In the genomic region with DNA sequence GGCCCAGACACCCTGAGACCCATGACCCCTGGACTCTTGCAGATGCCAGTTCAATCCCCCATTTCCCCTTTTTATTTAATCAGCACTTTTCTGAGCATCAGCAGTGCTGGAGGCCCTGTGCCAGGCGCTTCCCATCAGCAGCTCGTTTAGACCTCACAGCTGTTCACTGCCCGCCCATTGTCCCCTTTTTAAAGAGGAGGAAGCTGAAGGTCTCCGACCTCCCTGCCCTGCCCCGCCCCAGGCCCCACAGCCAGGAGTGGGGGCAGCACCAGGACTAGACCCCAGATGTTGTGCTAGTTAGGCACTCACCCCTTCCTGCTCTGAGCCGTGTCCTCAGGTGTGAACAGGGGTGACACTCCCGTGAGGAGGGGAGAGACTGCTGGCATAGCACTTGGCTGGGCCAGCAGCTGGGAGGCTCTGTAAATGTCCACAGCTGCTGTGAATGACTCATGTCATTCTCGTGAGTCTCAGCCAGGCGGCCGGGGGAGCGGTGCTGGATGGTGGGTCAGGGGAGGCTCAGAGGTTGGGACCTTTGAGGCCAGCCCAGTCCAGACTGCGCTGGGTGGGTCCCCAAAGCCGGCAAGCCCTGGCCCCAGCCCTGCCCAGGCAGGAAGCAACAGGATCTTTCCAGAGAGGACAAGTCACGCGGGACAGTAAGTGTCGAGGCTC, we compare ENCODE assay signal across 10 cellular contexts. TPM values are rescaled to one million over a fixed set of nuclear protein-coding genes. Genes with fewer than 3 reads are reported as not detected.
DNase-seq lines count a peak whose midpoint lies in the region; ATAC-seq and TF ChIP-seq lines count a peak whose summit lies in the region.
"Had no signal": no experiment of that assay in that cellular context is flagged by ENCODE, and none has a peak within 500 bp of the region (broad histone marks: within the 10 kb centered on the region; RNA-seq: fewer than 3 reads in every experiment).

No MANE protein-coding gene starts in this region.

- H3K9ac ChIP-seq in smooth muscle cell (ENCODE audit: low read depth), result no peak overlapping the region

- 0 out of 2 replicates have a peak, but pooled peaks cover 3% of the 10 kb centered on the region for H3K27me3 ChIP-seq in GM23338 (ENCODE audit: insufficient read depth)
- peaks cover 4% of the 10 kb centered on the region for H3K27me3 ChIP-seq in left ventricle myocardium inferior (ENCODE audit: low read depth)
- H3K27me3 ChIP-seq in gastrocnemius medialis, result no peaks in the 10 kb centered on the region
- H3K27me3 ChIP-seq in breast epithelium, result no peaks in the 10 kb centered on the region
- no peaks in the 10 kb centered on the region for H3K27me3 ChIP-seq in smooth muscle cell (ENCODE audit: low read depth)

- peaks cover 2% of the 10 kb centered on the region; the same call in 2 of the 3 replicates for H3K4me1 Mint-ChIP-seq in GM23338

- H3K4me2 ChIP-seq in GM23338, result no peak overlapping the region
- no peak overlapping the region for H3K4me2 ChIP-seq in smooth muscle cell

- no peak overlapping the region for H3K4me3 Mint-ChIP-seq in GM23338

- WGBS in smooth muscle cell (ENCODE audit: low lambda C conversion rate), result 67% methylated on average over 16 of the region's 16 CpGs

- H3K79me2 ChIP-seq in GM23338 (replicated peaks; ENCODE audit: insufficient read depth) (no peaks in the 10 kb centered on the region), smooth muscle cell (ENCODE audit: low read depth) (no peaks in the 10 kb centered on the region)

- no peaks in the 10 kb centered on the region for H3F3A ChIP-seq in GM23338 (replicated peaks; ENCODE audit: low read depth)
- no peaks in the 10 kb centered on the region for H3F3A ChIP-seq in smooth muscle cell (ENCODE audit: low read depth)

- no peaks in the 10 kb centered on the region for H3K36me3 Mint-ChIP-seq in GM23338 (ENCODE audit: low read depth)

- no peak for TF ChIP-seq CTCF in GM23338 (conservative IDR thresholded peaks at IDR 0.05; ENCODE audit: low read depth in 2 of 2)
- no peak for TF ChIP-seq CTCF in left ventricle myocardium inferior (IDR thresholded peaks at IDR 0.05; ENCODE audit: borderline replicate concordance)
- TF ChIP-seq CTCF in gastrocnemius medialis (IDR thresholded peaks at IDR 0.05 in 4 of 5, conservative IDR thresholded peaks at IDR 0.05 in 1 of 5), result no peak
- TF ChIP-seq CTCF in breast epithelium (IDR thresholded peaks at IDR 0.05), result no peak
- TF ChIP-seq CTCF in smooth muscle cell (IDR thresholded peaks at IDR 0.05; ENCODE audit: borderline replicate concordance, insufficient read depth, poor library complexity, severe bottlenecking), result no peak

- H3K27ac ChIP-seq in GM23338 (ENCODE audit: low read depth) (no peak overlapping the region), left ventricle myocardium inferior (replicated peaks) (peak overlapping the region; percentile 29), gastrocnemius medialis (peak overlapping the region; percentile 30 to 54 (median 47)), breast epithelium (peak overlapping the region in 1 of 2 donors; percentile 56), smooth muscle cell (ENCODE audit: low read depth) (no peak overlapping the region)
- H3K27ac ChIP-seq: epithelial cell of prostate had no signal

- H2AFZ ChIP-seq in GM23338 (no peak overlapping the region), smooth muscle cell (ENCODE audit: low read depth) (no peak overlapping the region)

- ATAC-seq in GM23338 (peak; percentile 30; the same call in 2 of the 3 replicates), SK-N-SH treated with all-trans-retinoic acid at 6 μM for 48 hours (peak; percentile 36), gastrocnemius medialis (peak; percentile 80 to 84), GM21528 (IDR thresholded peaks at IDR 0.05; ENCODE audit: low FRiP score, unreplicated experiment) (no peak), HG03439 (IDR thresholded peaks at IDR 0.05; ENCODE audit: unreplicated experiment) (no peak)

- H3K36me3 ChIP-seq in GM23338 (ENCODE audit: insufficient read depth) (no peaks in the 10 kb centered on the region), left ventricle myocardium inferior (no peaks in the 10 kb centered on the region), gastrocnemius medialis (no peaks in the 10 kb centered on the region), breast epithelium (no peaks in the 10 kb centered on the region), smooth muscle cell (ENCODE audit: low read depth) (no peaks in the 10 kb centered on the region)

- in situ Hi-C loops in gastrocnemius medialis (cut with MboI; ENCODE audit: low sequenced_read_pairs in 4 of 4), result no loop called here

- no peaks in the 10 kb centered on the region for H3K9me2 ChIP-seq in GM23338 (ENCODE audit: insufficient read depth)

- no peak for DNase-seq in GM23338 (ENCODE audit: low spot score)
- DNase-seq in left ventricle myocardium inferior, result peak; percentile 64
- peak in 1 of 2 donors; percentile 46 for DNase-seq in gastrocnemius medialis
- no peak for DNase-seq in breast epithelium (ENCODE audit: low spot score in 2 of 2)
- DNase-seq in smooth muscle cell (lab: John Stamatoyannopoulos, UW; ENCODE audit: unreplicated experiment), result no peak

- intact Hi-C loops in left ventricle myocardium inferior (cut with micrococcal nuclease), result no loop called here
- intact Hi-C loops in gastrocnemius medialis (cut with DNase I; ENCODE audit: low total_unique reads), result no loop called here
- intact Hi-C loops in breast epithelium (cut with DNase I; ENCODE audit: low total_unique reads), result no loop called here

- H3K27ac Mint-ChIP-seq in GM23338, result no peak overlapping the region

- H3K4me1 ChIP-seq in GM23338 (ENCODE audit: insufficient read depth), result no peaks in the 10 kb centered on the region
- peaks cover 15% of the 10 kb centered on the region for H3K4me1 ChIP-seq in left ventricle myocardium inferior
- peaks cover 5 to 6% of the 10 kb centered on the region in 2 donors for H3K4me1 ChIP-seq in gastrocnemius medialis
- H3K4me1 ChIP-seq in breast epithelium, result no peaks in the 10 kb centered on the region
- no peaks in the 10 kb centered on the region for H3K4me1 ChIP-seq in smooth muscle cell (ENCODE audit: low read depth)

- H3K9me3 ChIP-seq in left ventricle myocardium inferior (replicated peaks), result no peaks in the 10 kb centered on the region
- no peaks in the 10 kb centered on the region for H3K9me3 ChIP-seq in gastrocnemius medialis
- no peaks in the 10 kb centered on the region for H3K9me3 ChIP-seq in breast epithelium
- no peaks in the 10 kb centered on the region for H3K9me3 ChIP-seq in smooth muscle cell (replicated peaks; ENCODE audit: low read depth)

- H3K27me3 Mint-ChIP-seq in GM23338 (ENCODE audit: insufficient read depth, low read depth, poor library complexity), result peaks cover 2% of the 10 kb centered on the region

- no peak for TF ChIP-seq POLR2A in gastrocnemius medialis (IDR thresholded peaks at IDR 0.05)
- no peak for TF ChIP-seq POLR2A in breast epithelium (IDR thresholded peaks at IDR 0.05)

- H3K4me3 ChIP-seq in GM23338, result no peak overlapping the region
- no peak overlapping the region for H3K4me3 ChIP-seq in left ventricle myocardium inferior
- peak overlapping the region in 1 of 4 donors; percentile 28 for H3K4me3 ChIP-seq in gastrocnemius medialis
- no peak overlapping the region for H3K4me3 ChIP-seq in breast epithelium
- no peak overlapping the region for H3K4me3 ChIP-seq in smooth muscle cell

- no peaks in the 10 kb centered on the region for H3K9me3 Mint-ChIP-seq in GM23338

- H4K20me1 ChIP-seq in GM23338 (replicated peaks; ENCODE audit: insufficient read depth), result peaks cover 3% of the 10 kb centered on the region; the same call in 1 of the 2 replicates
- H4K20me1 ChIP-seq in smooth muscle cell (ENCODE audit: low read depth), result no peaks in the 10 kb centered on the region

TF ChIP-seq in GM23338, 12 proteins besides CTCF, POLR2A, EP300 and RAD21 (continues in another document):
- no peak for TF ChIP-seq ZNF331 (CRISPR knock-in tag; IDR thresholded peaks at IDR 0.05; ENCODE audit: low read depth)
- TF ChIP-seq NANOG (IDR thresholded peaks at IDR 0.05; ENCODE audit: borderline replicate concordance), result no peak

TF ChIP-seq in SK-N-SH treated with all-trans-retinoic acid at 6 μM for 48 hours, 23 proteins besides CTCF, POLR2A, EP300 and RAD21 (continues in another document):
- TF ChIP-seq, protein P1, sequence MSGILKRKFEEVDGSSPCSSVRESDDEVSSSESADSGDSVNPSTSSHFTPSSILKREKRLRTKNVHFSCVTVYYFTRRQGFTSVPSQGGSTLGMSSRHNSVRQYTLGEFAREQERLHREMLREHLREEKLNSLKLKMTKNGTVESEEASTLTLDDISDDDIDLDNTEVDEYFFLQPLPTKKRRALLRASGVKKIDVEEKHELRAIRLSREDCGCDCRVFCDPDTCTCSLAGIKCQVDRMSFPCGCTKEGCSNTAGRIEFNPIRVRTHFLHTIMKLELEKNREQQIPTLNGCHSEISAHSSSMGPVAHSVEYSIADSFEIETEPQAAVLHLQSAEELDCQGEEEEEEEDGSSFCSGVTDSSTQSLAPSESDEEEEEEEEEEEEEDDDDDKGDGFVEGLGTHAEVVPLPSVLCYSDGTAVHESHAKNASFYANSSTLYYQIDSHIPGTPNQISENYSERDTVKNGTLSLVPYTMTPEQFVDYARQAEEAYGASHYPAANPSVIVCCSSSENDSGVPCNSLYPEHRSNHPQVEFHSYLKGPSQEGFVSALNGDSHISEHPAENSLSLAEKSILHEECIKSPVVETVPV (CRISPR knock-in tag; IDR thresholded peaks at IDR 0.05), result no peak
- no peak for TF ChIP-seq GLIS3 (CRISPR knock-in tag; IDR thresholded peaks at IDR 0.05)
- no peak for TF ChIP-seq ZNF565 (CRISPR knock-in tag; conservative IDR thresholded peaks at IDR 0.05; ENCODE audit: low read depth)
- no peak for TF ChIP-seq CSDC2 (CRISPR knock-in tag; IDR thresholded peaks at IDR 0.05)

RNA-seq across cellular contexts. Expression of gene EMID1, which starts 19.9 kb away (rescaled TPM):
- total RNA-seq in GM23338 (2014; rRNA removed; shearing (Covaris generic)), result 13.2 and 13.4 TPM in 2 replicates
- 3.0 and 3.5 TPM in 2 replicates for polyA plus RNA-seq in GM23338 (2016; fragmentation: Nextera tagmentation; extraction: Ambion mirVana)
- 0.74 TPM for total RNA-seq in left ventricle myocardium inferior
- total RNA-seq in gastrocnemius medialis, result 1 to 10 TPM in 1 of 4 donors, under 1 TPM in 1, not detected in 2; 0.33 to 1.8 TPM
- 1 to 10 TPM; 1.1 to 4.6 (median 2.3) TPM for total RNA-seq in breast epithelium
- total RNA-seq in smooth muscle cell, result 1.1 and 1.9 TPM in 2 replicates
- polyA plus RNA-seq in smooth muscle cell, result 2.7 and 3.9 TPM in 2 replicates
- total RNA-seq: pulmonary artery endothelial cell had no signal

RNA-seq across cellular contexts. Expression of gene RHBDD3, which starts 42.2 kb away (rescaled TPM):
- total RNA-seq in GM23338 (2014; rRNA removed; shearing (Covaris generic)), result 95.6 and 115 TPM in 2 replicates
- 55.0 and 60.3 TPM in 2 replicates for polyA plus RNA-seq in GM23338 (2016; fragmentation: Nextera tagmentation; extraction: Ambion mirVana)
- total RNA-seq in left ventricle myocardium inferior, result 15.0 TPM
- 10 to 100 TPM; 19.8 to 38.0 (median 28.6) TPM for total RNA-seq in gastrocnemius medialis
- total RNA-seq in breast epithelium, result 10 to 100 TPM; 16.2 to 31.8 (median 28.2) TPM
- total RNA-seq in smooth muscle cell, result 11.7 and 16.5 TPM in 2 replicates
- polyA plus RNA-seq in smooth muscle cell, result 39.1 and 40.2 TPM in 2 replicates

RNA-seq across cellular contexts. Expression of gene EWSR1, which starts 42.5 kb away (rescaled TPM):
- 390 and 427 TPM in 2 replicates for total RNA-seq in GM23338 (2014; rRNA removed; shearing (Covaris generic))
- polyA plus RNA-seq in GM23338 (2016; fragmentation: Nextera tagmentation; extraction: Ambion mirVana) (382 and 391 TPM in 2 replicates), smooth muscle cell (164 and 226 TPM in 2 replicates)
- total RNA-seq in left ventricle myocardium inferior (122 TPM), gastrocnemius medialis (100 to 1,000 TPM; 192 to 269 (median 202) TPM), breast epithelium (100 to 1,000 TPM; 165 to 224 (median 220) TPM), smooth muscle cell (146 and 197 TPM in 2 replicates)

Comparison
In these comparisons a context has a peak if more than half of its experiments do, and no peak if none do; other contexts are left out.
1. ATAC-seq: peak in GM23338 (single experiment), SK-N-SH treated with all-trans-retinoic acid at 6 μM for 48 hours (single experiment) and gastrocnemius medialis (2 of 2); none in GM21528 (single experiment) and HG03439 (single experiment).
2. H3K27ac ChIP-seq: peak in left ventricle myocardium inferior (single experiment) and gastrocnemius medialis (4 of 4); none in GM23338 (single experiment) and smooth muscle cell (single experiment).